Comparison of ENCODE assay signal across 8 cellular contexts in the genomic region with DNA sequence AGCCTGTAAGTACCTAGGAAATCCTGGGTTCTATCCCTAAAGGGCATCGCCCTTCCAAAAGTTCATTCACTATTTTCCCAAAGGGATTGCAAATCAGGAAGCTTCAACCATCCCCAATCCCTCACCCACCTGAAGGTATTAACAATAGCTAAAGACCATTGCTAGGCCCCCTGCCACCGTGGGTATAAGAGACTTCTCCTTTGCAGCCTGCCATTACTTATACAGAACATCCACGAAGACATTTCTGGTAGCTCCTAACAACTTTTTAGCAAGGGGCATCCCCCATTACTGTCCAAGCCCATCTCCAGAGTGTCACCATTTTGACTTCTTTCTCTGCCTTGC. TPM values are rescaled to one million over a fixed set of nuclear protein-coding genes. Genes with fewer than 3 reads are reported as not detected.
DNase-seq lines count a peak whose midpoint lies in the region; ATAC-seq and TF ChIP-seq lines count a peak whose summit lies in the region.

No MANE protein-coding gene starts in this region.

- TF ChIP-seq CTCF in RWPE2 (IDR thresholded peaks at IDR 0.05; ENCODE audit: poor library complexity, severe bottlenecking), result no peak
- TF ChIP-seq CTCF in fibroblast of mammary gland (conservative IDR thresholded peaks at IDR 0.05; ENCODE audit: control insufficient read depth, insufficient read depth, low read depth, low read length), result no peak
- no peak for TF ChIP-seq CTCF in spleen (IDR thresholded peaks at IDR 0.05 in 8 of 11, conservative IDR thresholded peaks at IDR 0.05 in 3 of 11)

- H3K27me3 ChIP-seq in RWPE2 (ENCODE audit: insufficient read depth, poor library complexity, severe bottlenecking) (no peaks in the 10 kb centered on the region), spleen (replicated peaks in 1 of 7) (peaks cover 0 to 40% (median 5%) of the 10 kb centered on the region in 7 donors)

- DNase-seq in RWPE2 (ENCODE audit: low spot score) (no peak), fibroblast of mammary gland (ENCODE audit: low read depth) (no peak), spleen (no peak), NCI-H748 treated with DMSO at 0.1 percent for 48 hours (lab: John Stamatoyannopoulos, UW) (no peak), cortex of kidney (lab: John Stamatoyannopoulos, UW) (no peak), NCI-H187 (lab: John Stamatoyannopoulos, UW) (no peak)

- H3K4me1 ChIP-seq in RWPE2 (ENCODE audit: insufficient read depth, poor library complexity, severe bottlenecking) (peaks cover 3% of the 10 kb centered on the region), spleen (peaks cover 12 to 44% (median 25%) of the 10 kb centered on the region in 6 donors)

- no peak for TF ChIP-seq POLR2A in spleen (IDR thresholded peaks at IDR 0.05)

- intact Hi-C loops in spleen (cut with DNase I; ENCODE audit: low total_unique reads), result no loop called here

- 23 to 32% (median 26%) methylated on average over 3 of the region's 3 CpGs for WGBS in spleen, 5 donors

- no peaks in the 10 kb centered on the region; the same call in 1 of the 2 replicates for H3K36me3 ChIP-seq in RWPE2 (ENCODE audit: low read depth)
- H3K36me3 ChIP-seq in spleen, result peaks cover 0 to 21% (median 0%) of the 10 kb centered on the region in 6 donors

- H3K9me3 ChIP-seq in RWPE2 (ENCODE audit: severe bottlenecking), result no peaks in the 10 kb centered on the region
- H3K9me3 ChIP-seq in spleen, result no peaks in the 10 kb centered on the region

- H3K4me3 ChIP-seq in RWPE2 (ENCODE audit: severe bottlenecking) (peak overlapping the region; percentile 84), fibroblast of mammary gland (ENCODE audit: control insufficient read depth, low read depth, low read length) (peak overlapping the region; percentile 89), spleen (peak overlapping the region in 7 of 8 donors; percentile 61 to 93 (median 81))

- ATAC-seq in GM21786 (IDR thresholded peaks at IDR 0.05; ENCODE audit: unreplicated experiment), result peak; percentile 8
- no peak for ATAC-seq in RWPE2 (ENCODE audit: low read depth)
- no peak for ATAC-seq in GM21737 (IDR thresholded peaks at IDR 0.05; ENCODE audit: unreplicated experiment)

- no peak overlapping the region for H3K27ac ChIP-seq in RWPE2 (ENCODE audit: poor library complexity, severe bottlenecking)
- peak overlapping the region in 4 of 8 donors; percentile 57 to 86 (median 74) for H3K27ac ChIP-seq in spleen

RNA-seq across cellular contexts. Expression of a gene that starts 0.4 kb away (rescaled TPM):
- total RNA-seq in spleen, result 10 to 100 TPM; 20.9 to 36.3 (median 23.1) TPM
- 10 to 100 TPM; 24.0 to 42.2 (median 37.4) TPM for polyA plus RNA-seq in spleen
